In the genomic region with DNA sequence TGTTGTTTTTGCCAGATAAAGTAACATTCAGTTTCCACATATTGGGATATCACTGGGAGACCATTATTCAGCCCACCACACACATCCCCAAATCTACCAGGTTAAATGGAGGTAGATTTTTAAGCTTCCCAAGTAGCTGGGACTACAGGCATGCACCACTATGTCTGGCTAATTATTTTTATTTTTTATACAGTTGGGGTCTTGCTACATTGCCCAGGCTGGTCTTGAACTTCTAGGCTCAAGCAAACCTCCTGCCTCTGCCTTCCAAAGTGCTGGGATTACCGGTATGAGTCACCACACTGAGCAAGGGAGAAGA, we compare ENCODE assay signal across 10 cellular contexts.
DNase-seq lines count a peak whose midpoint lies in the region; ATAC-seq, FAIRE-seq and TF ChIP-seq lines count a peak whose summit lies in the region.
"Had no signal": no experiment of that assay in that cellular context is flagged by ENCODE, and none has a peak within 500 bp of the region (broad histone marks: within the 10 kb centered on the region; RNA-seq: fewer than 3 reads in every experiment).

No MANE protein-coding gene starts in this region.

- no peak for TF ChIP-seq POLR2A in transverse colon (IDR thresholded peaks at IDR 0.05)

- no peaks in the 10 kb centered on the region for H4K20me1 ChIP-seq in astrocyte (ENCODE audit: insufficient read depth, low read length)

- H3K4me2 ChIP-seq in astrocyte (ENCODE audit: low read length) = peak overlapping the region; percentile 5

- no peaks in the 10 kb centered on the region for H3K27me3 ChIP-seq in astrocyte (ENCODE audit: insufficient read depth, low read length)
- H3K27me3 ChIP-seq in transverse colon = no peaks in the 10 kb centered on the region
- H3K27me3 ChIP-seq: ovary had no signal

- H3K4me1 ChIP-seq in astrocyte (ENCODE audit: insufficient read depth, low read length) = peaks cover 28% of the 10 kb centered on the region
- peaks cover 9% of the 10 kb centered on the region for H3K4me1 ChIP-seq in mesodermal cell (ENCODE audit: control insufficient read depth, insufficient read depth, low read length, poor library complexity, severe bottlenecking)
- peaks cover 16 to 61% (median 27%) of the 10 kb centered on the region in 4 donors for H3K4me1 ChIP-seq in transverse colon

- in situ Hi-C loops in transverse colon (cut with MboI; ENCODE audit: low pct_ligation_motif_present in 1 of 4, low pct_unique_long_range_greater_than_20kb in 1 of 4, low sequenced_read_pairs in 3 of 4) = loop anchor here in 1 of 4 donors (5.0 kb wide), 1 partner anchor 124 kb away; no protein-coding TSS in a partner anchor

- H3K27ac ChIP-seq in astrocyte (ENCODE audit: low read depth, low read length) (peak overlapping the region; percentile 96), mesodermal cell (ENCODE audit: low read depth, low read length, severe bottlenecking) (peak overlapping the region; percentile 96), transverse colon (peak overlapping the region; percentile 85 to 98 (median 87))

- TF ChIP-seq CTCF in astrocyte (IDR thresholded peaks at IDR 0.05; ENCODE audit: insufficient read depth, low read depth, low read length) (no peak), transverse colon (IDR thresholded peaks at IDR 0.05) (no peak)

- no peaks in the 10 kb centered on the region for H3K27me3 Mint-ChIP-seq in activated naive CD4-positive, alpha-beta T cell treated with anti-CD3 and anti-CD28 coated beads, Interleukin-2, amount 50 U/mL, for 24 hours
- H3K27me3 Mint-ChIP-seq in astrocyte (ENCODE audit: low read depth, unreplicated experiment) = no peaks in the 10 kb centered on the region
- H3K27me3 Mint-ChIP-seq: central memory CD8-positive, alpha-beta T cell had no signal

- 100% methylated on average over 1 of the region's 1 CpG for whole genome bisulfite sequencing in mesodermal cell (ENCODE audit: insufficient coverage in 2 of 2), 2 experiments
- 38% methylated on average over 1 of the region's 1 CpG; no CpG with 5 or more reads in 1 of the 2 donors for WGBS in transverse colon (ENCODE audit: low coverage in 1 of 2), 2 donors

- no peak for DNase-seq in activated naive CD4-positive, alpha-beta T cell treated with Interleukin-2 at 50 U/mL for 16 hours
- no peak for DNase-seq in astrocyte (ENCODE audit: low read depth)
- no peak for DNase-seq in transverse colon
- no peak for DNase-seq in AG08396 (ENCODE audit: low spot score)
- no peak for DNase-seq in urothelium cell line (ENCODE audit: low spot score)

- peak overlapping the region; percentile 23 for H3K4me3 Mint-ChIP-seq in activated naive CD4-positive, alpha-beta T cell treated with anti-CD3 and anti-CD28 coated beads, Interleukin-2, amount 50 U/mL, for 24 hours
- H3K4me3 Mint-ChIP-seq in astrocyte (ENCODE audit: unreplicated experiment) = peak overlapping the region; percentile 0
- H3K4me3 Mint-ChIP-seq: central memory CD8-positive, alpha-beta T cell had no signal

- peaks cover 3% of the 10 kb centered on the region for H3K36me3 Mint-ChIP-seq in activated naive CD4-positive, alpha-beta T cell treated with anti-CD3 and anti-CD28 coated beads, Interleukin-2, amount 50 U/mL, for 24 hours
- H3K36me3 Mint-ChIP-seq in astrocyte (ENCODE audit: low read depth, unreplicated experiment) = peaks cover 3% of the 10 kb centered on the region

- intact Hi-C loops in transverse colon (cut with DNase I; ENCODE audit: low total_unique reads) = loop anchor here (5.0 kb wide), 1 partner anchor 119 kb away; no protein-coding TSS in a partner anchor

- peak overlapping the region; percentile 95 for H3K27ac Mint-ChIP-seq in activated naive CD4-positive, alpha-beta T cell treated with anti-CD3 and anti-CD28 coated beads, Interleukin-2, amount 50 U/mL, for 24 hours
- peak overlapping the region; percentile 97 for H3K27ac Mint-ChIP-seq in astrocyte (ENCODE audit: unreplicated experiment)

- FAIRE-seq in astrocyte (lab: Jason Lieb, UNC) = no peak
- FAIRE-seq in urothelium cell line (lab: Jason Lieb, UNC) = no peak

- H3K9ac ChIP-seq in astrocyte (ENCODE audit: low read length) = peak overlapping the region; percentile 17

- no peaks in the 10 kb centered on the region for H3K9me3 Mint-ChIP-seq in activated naive CD4-positive, alpha-beta T cell treated with anti-CD3 and anti-CD28 coated beads, Interleukin-2, amount 50 U/mL, for 24 hours
- H3K9me3 Mint-ChIP-seq in astrocyte (ENCODE audit: unreplicated experiment) = no peaks in the 10 kb centered on the region
- H3K9me3 Mint-ChIP-seq: central memory CD8-positive, alpha-beta T cell had no signal

- H3K9me3 ChIP-seq in astrocyte (ENCODE audit: insufficient read depth, low read depth, low read length) (no peaks in the 10 kb centered on the region), mesodermal cell (ENCODE audit: control insufficient read depth, low read length) (peaks cover 3% of the 10 kb centered on the region), transverse colon (no peaks in the 10 kb centered on the region)
- H3K9me3 ChIP-seq: ovary had no signal

- H2AFZ ChIP-seq in astrocyte (ENCODE audit: low read depth, low read length) = no peak overlapping the region

- no peak for ATAC-seq in GM18907 (IDR thresholded peaks at IDR 0.05; ENCODE audit: unreplicated experiment)

- H3K4me3 ChIP-seq in astrocyte (ENCODE audit: insufficient read depth, low read depth, low read length) = no peak overlapping the region
- H3K4me3 ChIP-seq in mesodermal cell (ENCODE audit: extremely low read depth, insufficient read depth, low read length, poor library complexity, severe bottlenecking) = no peak overlapping the region
- H3K4me3 ChIP-seq in transverse colon = no peak overlapping the region
- H3K4me3 ChIP-seq: ovary had no signal

- peaks cover 5% of the 10 kb centered on the region for H3K79me2 ChIP-seq in astrocyte (ENCODE audit: insufficient read depth, low read length)

- no peak for TF ChIP-seq EP300 in transverse colon (IDR thresholded peaks at IDR 0.05; ENCODE audit: low read depth)

- H3K36me3 ChIP-seq in astrocyte (ENCODE audit: insufficient read depth, low read length) = no peaks in the 10 kb centered on the region
- no peaks in the 10 kb centered on the region for H3K36me3 ChIP-seq in mesodermal cell (ENCODE audit: control insufficient read depth, insufficient read depth, low read length)
- no peaks in the 10 kb centered on the region for H3K36me3 ChIP-seq in transverse colon
- H3K36me3 ChIP-seq: ovary had no signal

- peaks cover 33% of the 10 kb centered on the region for H3K4me1 Mint-ChIP-seq in activated naive CD4-positive, alpha-beta T cell treated with anti-CD3 and anti-CD28 coated beads, Interleukin-2, amount 50 U/mL, for 24 hours
- peaks cover 19% of the 10 kb centered on the region for H3K4me1 Mint-ChIP-seq in astrocyte (ENCODE audit: low read depth, unreplicated experiment)
